8 cellular contexts compared by ENCODE assay signal in genomic region chr17:60577147-60577925, GRCh38. TPM values are rescaled to one million over a fixed set of nuclear protein-coding genes. Genes with fewer than 3 reads are reported as not detected.
DNase-seq lines count a peak whose midpoint lies in the region; ATAC-seq and TF ChIP-seq lines count a peak whose summit lies in the region.

No MANE protein-coding gene starts in this region.

- peak; percentile 25 for TF ChIP-seq CTCF in HFF-Myc (IDR thresholded peaks at IDR 0.05; ENCODE audit: low read depth, low read length, missing control alignments)
- peak; percentile 39 for TF ChIP-seq CTCF in VCaP (conservative IDR thresholded peaks at IDR 0.05)
- TF ChIP-seq CTCF in osteoblast (IDR thresholded peaks at IDR 0.05; ENCODE audit: extremely low read depth, low read depth, low read length): peak; percentile 22

- no peaks in the 10 kb centered on the region for H3K79me2 ChIP-seq in osteoblast (ENCODE audit: insufficient read depth, low read length)

- H3K4me1 ChIP-seq in osteoblast (ENCODE audit: insufficient read depth, low read length): peaks cover 17% of the 10 kb centered on the region

- DNase-seq in ELR (ENCODE audit: low read depth) (peak; percentile 69), HFF-Myc (ENCODE audit: extremely low read depth, low read depth) (no peak), fibroblast of the conjunctiva (ENCODE audit: low read depth) (peak; percentile 53), osteoblast (ENCODE audit: insufficient read length, low spot score, missing footprints) (peak; percentile 92), NCI-H146 treated with DMSO at 0.1 percent for 48 hours (lab: John Stamatoyannopoulos, UW; ENCODE audit: unreplicated experiment) (no peak)

- H4K20me1 ChIP-seq in osteoblast (ENCODE audit: insufficient read depth, low read length): no peaks in the 10 kb centered on the region

- no peaks in the 10 kb centered on the region for H3K36me3 ChIP-seq in osteoblast (ENCODE audit: insufficient read depth, low read length)

- H3K9me3 ChIP-seq in osteoblast (ENCODE audit: low read depth, low read length): no peaks in the 10 kb centered on the region

- no peaks in the 10 kb centered on the region for H3K27me3 ChIP-seq in osteoblast (ENCODE audit: insufficient read depth, low read length)

- peak overlapping the region; percentile 90 for H2AFZ ChIP-seq in osteoblast (ENCODE audit: low read length)

- peak overlapping the region; percentile 30 for H3K4me3 ChIP-seq in HFF-Myc (replicated peaks; ENCODE audit: low read depth, low read length)
- peak overlapping the region; percentile 73 for H3K4me3 ChIP-seq in osteoblast (ENCODE audit: insufficient read depth, low read length)

- peak overlapping the region; percentile 89 for H3K4me2 ChIP-seq in osteoblast (ENCODE audit: insufficient read depth, low read length)

- ATAC-seq in HG03432 (IDR thresholded peaks at IDR 0.05; ENCODE audit: unreplicated experiment): no peak
- no peak for ATAC-seq in GM18520 (IDR thresholded peaks at IDR 0.05; ENCODE audit: unreplicated experiment)

- H3K27ac ChIP-seq in VCaP (peak overlapping the region; percentile 40; the same call in 1 of the 2 replicates), osteoblast (ENCODE audit: low read depth, low read length) (peak overlapping the region; percentile 51)

RNA-seq across cellular contexts. Expression of gene PPM1D, which starts 22.7 kb away (rescaled TPM):
- total RNA-seq in osteoblast: 14.7 and 15.6 TPM in 2 replicates

RNA-seq across cellular contexts. Expression of gene APPBP2, which starts 51.3 kb away (rescaled TPM):
- total RNA-seq in osteoblast: 49.2 and 49.9 TPM in 2 replicates

Comparison
In these comparisons a context has a peak if more than half of its experiments do, and no peak if none do; other contexts are left out.
1. DNase-seq: peak in ELR (single experiment), fibroblast of the conjunctiva (single experiment) and osteoblast (single experiment); none in HFF-Myc (single experiment) and NCI-H146 treated with DMSO at 0.1 percent for 48 hours (single experiment).
2. Peak in every context shown above with its lines, with median percentiles within 50 percentile points of each other: CTCF ChIP-seq.